Comparison of ENCODE assay signal across 1 cellular context in genomic region chr16:78596996-78597422, GRCh38.
TF ChIP-seq lines count a peak whose summit lies in the region.

No MANE protein-coding gene starts in this region.

TF ChIP-seq in HepG2, 621 proteins besides CTCF, POLR2A, EP300 and RAD21 (continued from another document):
- TF ChIP-seq MBNL3 (CRISPR knock-in tag; conservative IDR thresholded peaks at IDR 0.05) (no peak), NONO (IDR thresholded peaks at IDR 0.05) (no peak), NONO (CRISPR knock-in tag; conservative IDR thresholded peaks at IDR 0.05) (peak; percentile 64; the same call in 1 of the 2 replicates), KMT2B (CRISPR knock-in tag; IDR thresholded peaks at IDR 0.05) (no peak), NFAT5 (CRISPR knock-in tag; IDR thresholded peaks at IDR 0.05) (no peak), SETDB1 (CRISPR knock-in tag; IDR thresholded peaks at IDR 0.05; ENCODE audit: borderline replicate concordance) (no peak), ZBTB26 (CRISPR knock-in tag; IDR thresholded peaks at IDR 0.05; ENCODE audit: borderline replicate concordance) (peak; percentile 59; the same call in 1 of the 2 replicates), ELK4 (CRISPR knock-in tag; IDR thresholded peaks at IDR 0.05; ENCODE audit: borderline replicate concordance) (no peak), ZGPAT (CRISPR knock-in tag; IDR thresholded peaks at IDR 0.05) (peak; percentile 65), ZNF556 (CRISPR knock-in tag; IDR thresholded peaks at IDR 0.05; ENCODE audit: borderline replicate concordance) (peak; percentile 83), PPARG (CRISPR knock-in tag; conservative IDR thresholded peaks at IDR 0.05) (peak; percentile 93), HDAC1 (CRISPR knock-in tag; IDR thresholded peaks at IDR 0.05) (peak; percentile 76), TARDBP (CRISPR knock-in tag; IDR thresholded peaks at IDR 0.05) (peak; percentile 92; the same call in 1 of the 2 replicates), TEAD2 (CRISPR knock-in tag; IDR thresholded peaks at IDR 0.05) (no peak), ZFX (CRISPR knock-in tag; IDR thresholded peaks at IDR 0.05; ENCODE audit: low read depth) (no peak), ZNF792 (CRISPR knock-in tag; IDR thresholded peaks at IDR 0.05) (no peak; the same call in 1 of the 2 replicates), ESRRA (CRISPR knock-in tag; IDR thresholded peaks at IDR 0.05; ENCODE audit: low read depth) (no peak), NCOA2 (CRISPR knock-in tag; IDR thresholded peaks at IDR 0.05) (peak; percentile 87), ZSCAN21 (CRISPR knock-in tag; IDR thresholded peaks at IDR 0.05; ENCODE audit: borderline replicate concordance) (peak; percentile 68), ARID2 (CRISPR knock-in tag; IDR thresholded peaks at IDR 0.05; ENCODE audit: borderline replicate concordance) (no peak), ZNF281 (CRISPR knock-in tag; IDR thresholded peaks at IDR 0.05; ENCODE audit: borderline replicate concordance) (no peak), ATRX (CRISPR knock-in tag; IDR thresholded peaks at IDR 0.05; ENCODE audit: borderline replicate concordance) (no peak), NR2F6 (IDR thresholded peaks at IDR 0.05) (peak; percentile 86), NR2F6 (CRISPR knock-in tag; IDR thresholded peaks at IDR 0.05) (peak; percentile 88), WIZ (CRISPR knock-in tag; IDR thresholded peaks at IDR 0.05) (no peak), RXRB (CRISPR knock-in tag; IDR thresholded peaks at IDR 0.05; ENCODE audit: borderline replicate concordance) (peak; percentile 84), SOX13 (IDR thresholded peaks at IDR 0.05) (peak; percentile 24; the same call in 1 of the 2 replicates), SOX13 (CRISPR knock-in tag; conservative IDR thresholded peaks at IDR 0.05 in 1 of 2, IDR thresholded peaks at IDR 0.05 in 1 of 2) (peak in 1 of 2 experiments; percentile 82; a peak in 2 of 4 replicates), SKI (IDR thresholded peaks at IDR 0.05; ENCODE audit: partially characterized antibody) (no peak), ZNF704 (CRISPR knock-in tag; IDR thresholded peaks at IDR 0.05; ENCODE audit: borderline replicate concordance) (no peak), SOX5 (CRISPR knock-in tag; IDR thresholded peaks at IDR 0.05; ENCODE audit: borderline replicate concordance) (peak; percentile 72; the same call in 1 of the 2 replicates), ZNF75D (CRISPR knock-in tag; IDR thresholded peaks at IDR 0.05; ENCODE audit: borderline replicate concordance) (no peak), ZBTB20 (CRISPR knock-in tag; IDR thresholded peaks at IDR 0.05; ENCODE audit: borderline replicate concordance, low read depth) (peak; percentile 95; the same call in 1 of the 2 replicates), BCL6 (CRISPR knock-in tag; IDR thresholded peaks at IDR 0.05) (peak; percentile 55; the same call in 1 of the 2 replicates), PHF20 (CRISPR knock-in tag; IDR thresholded peaks at IDR 0.05) (no peak), ZNF713 (CRISPR knock-in tag; IDR thresholded peaks at IDR 0.05) (no peak), MAFF (IDR thresholded peaks at IDR 0.05; ENCODE audit: low read depth, low read length) (peak; percentile 99), ZEB1 (IDR thresholded peaks at IDR 0.05; ENCODE audit: insufficient replicate concordance, low read depth) (peak; percentile 95), ZFYVE20 (CRISPR knock-in tag; IDR thresholded peaks at IDR 0.05; ENCODE audit: borderline replicate concordance, low read depth) (no peak), SIX4 (CRISPR knock-in tag; IDR thresholded peaks at IDR 0.05) (no peak), BRF2 (CRISPR knock-in tag; IDR thresholded peaks at IDR 0.05) (no peak), ZNF563 (CRISPR knock-in tag; IDR thresholded peaks at IDR 0.05) (no peak)
- TF ChIP-seq, protein P1, sequence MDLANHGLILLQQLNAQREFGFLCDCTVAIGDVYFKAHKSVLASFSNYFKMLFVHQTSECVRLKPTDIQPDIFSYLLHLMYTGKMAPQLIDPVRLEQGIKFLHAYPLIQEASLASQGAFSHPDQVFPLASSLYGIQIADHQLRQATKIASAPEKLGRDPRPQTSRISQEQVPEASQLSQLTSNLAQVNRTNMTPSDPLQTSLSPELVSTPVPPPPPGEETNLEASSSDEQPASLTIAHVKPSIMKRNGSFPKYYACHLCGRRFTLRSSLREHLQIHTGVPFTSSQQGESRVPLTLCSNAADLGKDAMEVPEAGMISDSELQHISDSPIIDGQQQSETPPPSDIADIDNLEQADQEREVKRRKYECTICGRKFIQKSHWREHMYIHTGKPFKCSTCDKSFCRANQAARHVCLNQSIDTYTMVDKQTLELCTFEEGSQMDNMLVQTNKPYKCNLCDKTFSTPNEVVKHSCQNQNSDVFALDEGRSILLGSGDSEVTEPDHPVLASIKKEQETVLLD (CRISPR knock-in tag; IDR thresholded peaks at IDR 0.05; ENCODE audit: low read depth), result no peak
- TF ChIP-seq, protein P2, sequence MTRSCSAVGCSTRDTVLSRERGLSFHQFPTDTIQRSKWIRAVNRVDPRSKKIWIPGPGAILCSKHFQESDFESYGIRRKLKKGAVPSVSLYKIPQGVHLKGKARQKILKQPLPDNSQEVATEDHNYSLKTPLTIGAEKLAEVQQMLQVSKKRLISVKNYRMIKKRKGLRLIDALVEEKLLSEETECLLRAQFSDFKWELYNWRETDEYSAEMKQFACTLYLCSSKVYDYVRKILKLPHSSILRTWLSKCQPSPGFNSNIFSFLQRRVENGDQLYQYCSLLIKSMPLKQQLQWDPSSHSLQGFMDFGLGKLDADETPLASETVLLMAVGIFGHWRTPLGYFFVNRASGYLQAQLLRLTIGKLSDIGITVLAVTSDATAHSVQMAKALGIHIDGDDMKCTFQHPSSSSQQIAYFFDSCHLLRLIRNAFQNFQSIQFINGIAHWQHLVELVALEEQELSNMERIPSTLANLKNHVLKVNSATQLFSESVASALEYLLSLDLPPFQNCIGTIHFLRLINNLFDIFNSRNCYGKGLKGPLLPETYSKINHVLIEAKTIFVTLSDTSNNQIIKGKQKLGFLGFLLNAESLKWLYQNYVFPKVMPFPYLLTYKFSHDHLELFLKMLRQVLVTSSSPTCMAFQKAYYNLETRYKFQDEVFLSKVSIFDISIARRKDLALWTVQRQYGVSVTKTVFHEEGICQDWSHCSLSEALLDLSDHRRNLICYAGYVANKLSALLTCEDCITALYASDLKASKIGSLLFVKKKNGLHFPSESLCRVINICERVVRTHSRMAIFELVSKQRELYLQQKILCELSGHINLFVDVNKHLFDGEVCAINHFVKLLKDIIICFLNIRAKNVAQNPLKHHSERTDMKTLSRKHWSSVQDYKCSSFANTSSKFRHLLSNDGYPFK (CRISPR knock-in tag; IDR thresholded peaks at IDR 0.05; ENCODE audit: borderline replicate concordance), result no peak
